20 cellular contexts compared by ENCODE assay signal in genomic region chr20:32787168-32787567, GRCh38. TPM values are rescaled to one million over a fixed set of nuclear protein-coding genes. Genes with fewer than 3 reads are reported as not detected.
DNase-seq lines count a peak whose midpoint lies in the region; ATAC-seq, FAIRE-seq and TF ChIP-seq lines count a peak whose summit lies in the region.
"Had no signal": no experiment of that assay in that cellular context is flagged by ENCODE, and none has a peak within 500 bp of the region (broad histone marks: within the 10 kb centered on the region; RNA-seq: fewer than 3 reads in every experiment).

No MANE protein-coding gene starts in this region.

- no peak overlapping the region for H4K5ac ChIP-seq in H1 (ENCODE audit: insufficient read length, low read depth, low read length)

- H3K79me1 ChIP-seq in H1 (ENCODE audit: low read depth, low read length), result 0 out of 2 replicates have a peak, but pooled peaks cover 4% of the 10 kb centered on the region

- POLR2A ChIA-PET in HepG2 (lab: Yijun Ruan, JAX), result no interaction called here
- POLR2A ChIA-PET in H1 (lab: Charles Lee; ENCODE audit: partially characterized antibody), result interaction anchor here (1.0 to 5.2 kb wide), 4 partner anchors 11 to 20 kb away, joined by 3 to 51 read pairs (median 20); no protein-coding TSS in a partner anchor
- POLR2A ChIA-PET in GM10248 (lab: Yijun Ruan, JAX), result no interaction called here

- H4K8ac ChIP-seq in H1 (ENCODE audit: extremely low read depth, insufficient read depth, low read length), result peak overlapping the region; percentile 39; the same call in 1 of the 2 replicates

- no peak overlapping the region for H2BK120ac ChIP-seq in H1 (replicated peaks; ENCODE audit: low read depth, low read length)

- no peak overlapping the region for H4K91ac ChIP-seq in H1 (replicated peaks; ENCODE audit: insufficient read length, low read length)

- no peak overlapping the region for H2BK5ac ChIP-seq in H1 (ENCODE audit: low read depth, low read length)

- TF ChIP-seq POLR2A in HepG2 (IDR thresholded peaks at IDR 0.05; ENCODE audit: insufficient read depth in 1 of 2, low read depth in 2 of 2, low read length in 2 of 2) (no peak), right lobe of liver (IDR thresholded peaks at IDR 0.05) (no peak), H1 (IDR thresholded peaks at IDR 0.05; ENCODE audit: control extremely low read depth in 1 of 2, low read depth in 2 of 2, low read length in 2 of 2) (no peak)

- CTCF ChIA-PET in HepG2 (lab: Yijun Ruan, JAX; ENCODE audit: low intra/inter-chr PET ratio, low total read pairs), result no interaction called here
- CTCF ChIA-PET in H1 (lab: Charles Lee; ENCODE audit: partially characterized antibody), result interaction anchor here (3.5 to 4.0 kb wide), 2 partner anchors 12 to 18 kb away, joined by 22 to 25 read pairs; no protein-coding TSS in a partner anchor
- CTCF ChIA-PET in GM10248 (lab: Yijun Ruan, JAX), result interaction anchor here (1.3 to 1.5 kb wide), 2 partner anchors 9 to 11 kb away, joined by 4 to 7 read pairs; no protein-coding TSS in a partner anchor

- H3K27me3 Mint-ChIP-seq in activated naive CD8-positive, alpha-beta T cell treated with anti-CD3 and anti-CD28 coated beads, Interleukin-2, amount 50 U/mL, for 24 hours, result no peaks in the 10 kb centered on the region

- no peak overlapping the region for H2BK20ac ChIP-seq in H1 (ENCODE audit: low read length)

- no peak overlapping the region for H3K56ac ChIP-seq in H1 (replicated peaks; ENCODE audit: insufficient read length, low read depth, low read length)

- H3K14ac ChIP-seq in H1 (ENCODE audit: insufficient read length), result no peak overlapping the region

- no peaks in the 10 kb centered on the region for H3K23me2 ChIP-seq in H1 (ENCODE audit: low read depth, low read length)

- no peak for TF ChIP-seq CTCF in HepG2 (CRISPR knock-in tag; IDR thresholded peaks at IDR 0.05)
- TF ChIP-seq CTCF in right lobe of liver (IDR thresholded peaks at IDR 0.05), result no peak
- no peak for TF ChIP-seq CTCF in H1 (IDR thresholded peaks at IDR 0.05; ENCODE audit: control extremely low read depth in 1 of 3, insufficient read depth in 1 of 3, low read depth in 1 of 3, low read length in 3 of 3)
- TF ChIP-seq CTCF in GM10248 (IDR thresholded peaks at IDR 0.05; ENCODE audit: control extremely low read depth, extremely low read depth, low read depth, missing control alignments), result no peak

- H4K20me1 ChIP-seq in HepG2 (ENCODE audit: insufficient read depth, low read length) (no peaks in the 10 kb centered on the region), H1 (replicated peaks in 1 of 2; ENCODE audit: control insufficient read depth in 1 of 2, insufficient read depth in 2 of 2, low read length in 2 of 2) (peaks cover 40 to 41% of the 10 kb centered on the region in 2 experiments)

- H3K27ac Mint-ChIP-seq in activated naive CD8-positive, alpha-beta T cell treated with anti-CD3 and anti-CD28 coated beads, Interleukin-2, amount 50 U/mL, for 24 hours, result no peak overlapping the region
- H3K27ac Mint-ChIP-seq: CD14-positive monocyte; CD8-positive, alpha-beta T cell had no signal

- no peak overlapping the region for H3K27ac ChIP-seq in HepG2 (ENCODE audit: extremely low read length, insufficient read depth, low read length)
- H3K27ac ChIP-seq in right lobe of liver, result no peak overlapping the region
- peak overlapping the region; percentile 4; the same call in 1 of the 2 replicates for H3K27ac ChIP-seq in HUES64 (ENCODE audit: low read depth, low read length)
- H3K27ac ChIP-seq in H1 (ENCODE audit: low read depth, low read length), result no peak overlapping the region
- peak overlapping the region; percentile 70 for H3K27ac ChIP-seq in skeletal muscle tissue (ENCODE audit: low read depth, low read length)
- H3K27ac ChIP-seq: 22Rv1, HL-60 had no signal

- H2AFZ ChIP-seq in HepG2 (ENCODE audit: low read length) (no peak overlapping the region), H1 (ENCODE audit: low read length) (no peak overlapping the region)

- in situ Hi-C loops in HepG2 (cut with HindIII; ENCODE audit: extremely low pct_ligation_motif_present, low pct_unique_long_range_greater_than_20kb), result loop anchor here (5.0 kb wide), 1 partner anchor 310 kb away; no protein-coding TSS in a partner anchor

- FAIRE-seq in HepG2 (lab: Jason Lieb, UNC) (no peak), H1 (lab: Jason Lieb, UNC) (no peak)
- FAIRE-seq: D721Med, GM18507 had no signal

- H3K79me2 ChIP-seq in HepG2 (ENCODE audit: insufficient read depth, low read length), result no peaks in the 10 kb centered on the region
- peaks cover 0 to 82% of the 10 kb centered on the region in 2 experiments; a peak in 2 of 4 replicates for H3K79me2 ChIP-seq in H1 (ENCODE audit: control insufficient read depth in 1 of 2, insufficient read depth in 2 of 2, low read length in 2 of 2)

- TF ChIP-seq RAD21 in HepG2 (CRISPR knock-in tag; IDR thresholded peaks at IDR 0.05), result no peak
- no peak for TF ChIP-seq RAD21 in H1 (IDR thresholded peaks at IDR 0.05 in 1 of 2, conservative IDR thresholded peaks at IDR 0.05 in 1 of 2; ENCODE audit: low read depth in 2 of 2, low read length in 2 of 2)

- no peak for DNase-seq in HepG2 (ENCODE audit: low spot score)
- no peak for DNase-seq in right lobe of liver
- DNase-seq in H1 (ENCODE audit: low read depth in 1 of 2, low spot score in 2 of 2), result no peak
- DNase-seq in activated naive CD8-positive, alpha-beta T cell treated with anti-CD3 and anti-CD28 coated beads, Interleukin-2, amount 50 U/mL, for 24 hours, result no peak
- no peak for DNase-seq in GM10248 (ENCODE audit: extremely low spot score)
- DNase-seq: CD8-positive, alpha-beta T cell; COR-L47; DMS153; DMS79 treated with DMSO at 0.1 percent for 48 hours; GDM1; IMR-90; KG1 had no signal

- H2BK12ac ChIP-seq in H1 (ENCODE audit: low read depth, low read length), result no peak overlapping the region

- H3K4me1 Mint-ChIP-seq in activated naive CD8-positive, alpha-beta T cell treated with anti-CD3 and anti-CD28 coated beads, Interleukin-2, amount 50 U/mL, for 24 hours, result peaks cover 5% of the 10 kb centered on the region

- no peak overlapping the region for H3K4me3 Mint-ChIP-seq in activated naive CD8-positive, alpha-beta T cell treated with anti-CD3 and anti-CD28 coated beads, Interleukin-2, amount 50 U/mL, for 24 hours
- H3K4me3 Mint-ChIP-seq: CD14-positive monocyte; CD8-positive, alpha-beta T cell had no signal

- H3K4me2 ChIP-seq in HepG2 (ENCODE audit: low read depth, low read length) (no peak overlapping the region), H1 (ENCODE audit: insufficient read depth in 1 of 2, low read depth in 2 of 2, low read length in 2 of 2) (no peak overlapping the region)

- no peak overlapping the region for H2AK5ac ChIP-seq in H1 (ENCODE audit: low read depth, low read length)

- H2BK15ac ChIP-seq in H1 (ENCODE audit: low read length), result no peak overlapping the region

- H3K4me3 ChIP-seq in HepG2 (replicated peaks in 1 of 3; ENCODE audit: insufficient read depth in 1 of 3, low read depth in 2 of 3, low read length in 3 of 3), result no peak overlapping the region
- no peak overlapping the region for H3K4me3 ChIP-seq in right lobe of liver
- H3K4me3 ChIP-seq in HUES64 (ENCODE audit: low read length), result no peak overlapping the region
- no peak overlapping the region for H3K4me3 ChIP-seq in H1 (ENCODE audit: extremely low read depth in 1 of 4, insufficient read depth in 2 of 4, low read depth in 3 of 4, low read length in 4 of 4)
- H3K4me3 ChIP-seq in skeletal muscle tissue (ENCODE audit: low read length in 3 of 3), result no peak overlapping the region

- H3K27me3 ChIP-seq in HepG2 (ENCODE audit: control insufficient read depth in 1 of 2, insufficient read depth in 2 of 2, low read length in 2 of 2) (no peaks in the 10 kb centered on the region), right lobe of liver (no peaks in the 10 kb centered on the region), HUES64 (ENCODE audit: insufficient read depth, low read length) (no peaks in the 10 kb centered on the region), H1 (replicated peaks in 1 of 4; ENCODE audit: control insufficient read depth in 3 of 4, extremely low read depth in 1 of 4, insufficient read depth in 3 of 4, low read length in 3 of 4) (no peaks in the 10 kb centered on the region), skeletal muscle tissue (ENCODE audit: control insufficient read depth in 3 of 3, insufficient read depth in 3 of 3, low read length in 3 of 3) (no peaks in the 10 kb centered on the region)

- TF ChIP-seq EP300 in HepG2 (IDR thresholded peaks at IDR 0.05; ENCODE audit: low read depth in 2 of 2, low read length in 2 of 2) (no peak), HepG2 (CRISPR knock-in tag; IDR thresholded peaks at IDR 0.05; ENCODE audit: borderline replicate concordance) (no peak), H1 (IDR thresholded peaks at IDR 0.05; ENCODE audit: borderline replicate concordance in 1 of 2, low read depth in 2 of 2, low read length in 2 of 2) (no peak)

- peaks cover 10 to 43% of the 10 kb centered on the region in 2 experiments; a peak in 4 of 5 replicates for H3K36me3 ChIP-seq in HepG2 (replicated peaks in 1 of 2; ENCODE audit: control insufficient read depth in 1 of 2, insufficient read depth in 2 of 2, low read length in 2 of 2)
- H3K36me3 ChIP-seq in right lobe of liver, result no peaks in the 10 kb centered on the region
- peaks cover 100% of the 10 kb centered on the region for H3K36me3 ChIP-seq in HUES64 (ENCODE audit: insufficient read depth, low read length)
- peaks cover 81 to 98% (median 93%) of the 10 kb centered on the region in 4 experiments for H3K36me3 ChIP-seq in H1 (ENCODE audit: control insufficient read depth in 2 of 4, insufficient read depth in 4 of 4, low read length in 3 of 4)
- no peaks in the 10 kb centered on the region for H3K36me3 ChIP-seq in skeletal muscle tissue (ENCODE audit: control insufficient read depth in 3 of 3, insufficient read depth in 3 of 3, low read length in 3 of 3)

- 97% methylated on average over 16 of the region's 16 CpGs for WGBS in HepG2 (ENCODE audit: low lambda C conversion rate)
- 87% methylated on average over 6 of the region's 16 CpGs for WGBS in right lobe of liver (ENCODE audit: insufficient coverage, low coverage, low lambda C conversion rate, missing lambda C conversion rate)
- 89% methylated on average over 16 of the region's 16 CpGs for WGBS in HUES64
- WGBS in H1 (ENCODE audit: extremely low coverage in 1 of 2, insufficient coverage in 1 of 2, insufficient read length in 1 of 2, insufficient replicate concordance in 2 of 2, low coverage in 1 of 2, low lambda C conversion rate in 2 of 2, missing lambda C conversion rate in 1 of 2), 2 experiments, result 92% methylated on average over 16 of the region's 16 CpGs; no CpG with 5 or more reads in 1 of the 2 experiments

- H3K36me3 Mint-ChIP-seq in activated naive CD8-positive, alpha-beta T cell treated with anti-CD3 and anti-CD28 coated beads, Interleukin-2, amount 50 U/mL, for 24 hours (ENCODE audit: low read depth), result no peaks in the 10 kb centered on the region

- H3K9me3 Mint-ChIP-seq in activated naive CD8-positive, alpha-beta T cell treated with anti-CD3 and anti-CD28 coated beads, Interleukin-2, amount 50 U/mL, for 24 hours, result no peaks in the 10 kb centered on the region
- H3K9me3 Mint-ChIP-seq: CD14-positive monocyte; CD8-positive, alpha-beta T cell had no signal

- peaks cover 5% of the 10 kb centered on the region; the same call in 1 of the 2 replicates for H3K4me1 ChIP-seq in HepG2 (ENCODE audit: insufficient read depth, low read length)
- no peaks in the 10 kb centered on the region for H3K4me1 ChIP-seq in right lobe of liver
- peaks cover 8% of the 10 kb centered on the region for H3K4me1 ChIP-seq in HUES64 (ENCODE audit: insufficient read depth, low read length)
- H3K4me1 ChIP-seq in H1 (replicated peaks in 1 of 4; ENCODE audit: control insufficient read depth in 3 of 4, insufficient read depth in 4 of 4, low read length in 3 of 4), result peaks cover 0 to 9% (median 2%) of the 10 kb centered on the region in 4 experiments; a peak in 4 of 7 replicates
- peaks cover 9 to 15% (median 14%) of the 10 kb centered on the region in 3 donors for H3K4me1 ChIP-seq in skeletal muscle tissue (ENCODE audit: control insufficient read depth in 3 of 3, insufficient read depth in 3 of 3, low read length in 3 of 3)

- intact Hi-C loops in HepG2 (cut with micrococcal nuclease; ENCODE audit: unreplicated experiment) (loop anchor here (2.0 kb wide), 1 partner anchor 66 kb away; no protein-coding TSS in a partner anchor), right lobe of liver (cut with DNase I) (no loop called here)

- H3K9me3 ChIP-seq in HepG2 (ENCODE audit: low read length), result no peaks in the 10 kb centered on the region
- no peaks in the 10 kb centered on the region for H3K9me3 ChIP-seq in right lobe of liver
- no peaks in the 10 kb centered on the region for H3K9me3 ChIP-seq in HUES64 (ENCODE audit: insufficient read depth, low read depth, low read length)
- H3K9me3 ChIP-seq in H1 (ENCODE audit: insufficient read depth in 2 of 2, low read depth in 1 of 2, low read length in 1 of 2), result no peaks in the 10 kb centered on the region
- H3K9me3 ChIP-seq in skeletal muscle tissue (ENCODE audit: control insufficient read depth in 3 of 3, low read length in 3 of 3), result no peaks in the 10 kb centered on the region

- no peak overlapping the region for H3K18ac ChIP-seq in H1 (ENCODE audit: extremely low read depth, low read length)

- H3K4ac ChIP-seq in H1 (replicated peaks; ENCODE audit: insufficient read length, low read depth, low read length), result no peak overlapping the region

- no peak overlapping the region for H3K9ac ChIP-seq in HepG2 (ENCODE audit: insufficient read depth, low read depth, low read length)
- no peak overlapping the region for H3K9ac ChIP-seq in HUES64 (ENCODE audit: low read depth, low read length)
- H3K9ac ChIP-seq in H1 (replicated peaks in 1 of 4; ENCODE audit: extremely low read depth in 1 of 4, low read depth in 3 of 4, low read length in 3 of 4), result no peak overlapping the region
- no peak overlapping the region for H3K9ac ChIP-seq in skeletal muscle tissue (ENCODE audit: low read depth in 1 of 3, low read length in 3 of 3)

- no peak overlapping the region for H3K23ac ChIP-seq in H1 (ENCODE audit: insufficient read length)

- peak; percentile 16; the same call in 1 of the 3 replicates for ATAC-seq in HepG2
- ATAC-seq in right lobe of liver, result no peak
- no peak for ATAC-seq in GM21717 (IDR thresholded peaks at IDR 0.05; ENCODE audit: unreplicated experiment)
- no peak for ATAC-seq in activated naive CD8-positive, alpha-beta T cell treated with anti-CD3 and anti-CD28 coated beads, Interleukin-2, amount 50 U/mL, for 24 hours
- ATAC-seq: CD8-positive, alpha-beta T cell had no signal

- no TSS peak for BruUV-seq in HepG2 (replicated peaks; lab: Mats Ljungman, UMichigan)

RNA-seq across cellular contexts. Expression of gene DNMT3B, which starts 25.0 kb away (rescaled TPM):
- total RNA-seq in HepG2 (2016; rRNA removed; fragmentation: Illumina TruSeq; extraction: Trizol), result 13.2 and 13.9 TPM in 2 replicates
- 4.8 and 5.6 TPM in 2 replicates for total RNA-seq in HepG2 (2016; cell fraction: cytosol; rRNA removed; fragmentation: Illumina TruSeq; extraction: Trizol; ENCODE audit: low read depth)
- 12.3 and 14.0 TPM in 2 replicates for total RNA-seq in HepG2 (2016; cell fraction: insoluble cytoplasmic fraction; rRNA removed; fragmentation: Illumina TruSeq; extraction: Trizol)
- total RNA-seq in HepG2 (2016; cell fraction: membrane; rRNA removed; fragmentation: Illumina TruSeq; extraction: Trizol), result 7.7 TPM in 2 replicates
- total RNA-seq in HepG2 (2016; cell fraction: nucleus; rRNA removed; fragmentation: Illumina TruSeq; extraction: Trizol), result 11.8 and 13.9 TPM in 2 replicates
- 3.8 and 4.5 TPM in 2 replicates for polyA plus RNA-seq in HepG2 (2011; rRNA removed)
- 2.1 and 2.3 TPM in 2 replicates for polyA plus RNA-seq in HepG2 (2011; cell fraction: cytosol; rRNA removed)
- 9.9 and 12.6 TPM in 2 replicates for polyA plus RNA-seq in HepG2 (2011; cell fraction: nucleus; rRNA removed)
- polyA plus RNA-seq in HepG2 (2012), result 2.3 and 4.4 TPM in 2 replicates
- polyA plus RNA-seq in HepG2 (2016; cell fraction: cytosol; fragmentation: Illumina TruSeq; extraction: Trizol; ENCODE audit: low read depth), result 0.97 and 1.1 TPM in 2 replicates
- 12.3 and 14.5 TPM in 2 replicates for polyA plus RNA-seq in HepG2 (2016; cell fraction: insoluble cytoplasmic fraction; fragmentation: Illumina TruSeq; extraction: Trizol; ENCODE audit: low read depth)
- 3.8 and 4.4 TPM in 2 replicates for polyA plus RNA-seq in HepG2 (2016; cell fraction: membrane; fragmentation: Illumina TruSeq; extraction: Trizol; ENCODE audit: low read depth)
- 27.6 and 29.8 TPM in 2 replicates for polyA plus RNA-seq in HepG2 (2016; cell fraction: nucleus; fragmentation: Illumina TruSeq; extraction: Trizol; ENCODE audit: insufficient read depth, low read depth)
- 4.9 and 9.1 TPM in 2 replicates for polyA minus RNA-seq in HepG2 (2011; rRNA and poly(A)+ RNA removed; ENCODE audit: low replicate concordance)
- polyA minus RNA-seq in HepG2 (2011; cell fraction: cytosol; rRNA and poly(A)+ RNA removed), result 1.8 and 2.3 TPM in 2 replicates
- 2.6 and 3.0 TPM in 2 replicates for polyA minus RNA-seq in HepG2 (2011; cell fraction: nucleus; rRNA and poly(A)+ RNA removed)
- total RNA-seq in right lobe of liver, result under 1 TPM; 0.43 to 0.88 (median 0.65) TPM
- 348 TPM for polyA plus RNA-seq in HUES64 (2013, experiment 1 of 2)
- 271 TPM for polyA plus RNA-seq in HUES64 (2013, experiment 2 of 2)
- total RNA-seq in H1 (2021; fragmentation: NEBNext Ultra II Directional; extraction: Animal tissue kit (Norgen Biotek cat#: 25700)), result 1,016 and 1,038 TPM in 2 replicates
- 433 and 469 TPM in 2 replicates for polyA plus RNA-seq in H1 (2011; rRNA removed)
- polyA plus RNA-seq in H1 (2011; cell fraction: cytosol; rRNA removed), result 457 TPM
- polyA plus RNA-seq in H1 (2011; cell fraction: nucleus; rRNA removed), result 676 TPM
- polyA plus RNA-seq in H1 (2012, experiment 1 of 2), result 568 to 702 TPM (median 611 TPM) in 4 replicates
- polyA plus RNA-seq in H1 (2012, experiment 2 of 2), result 410 TPM
- polyA plus RNA-seq in H1 (2013, experiment 1 of 2), result 587 TPM
- 555 TPM for polyA plus RNA-seq in H1 (2013, experiment 2 of 2)
- 327 and 359 TPM in 2 replicates for polyA minus RNA-seq in H1 (2011; rRNA and poly(A)+ RNA removed)
- 389 TPM for polyA minus RNA-seq in H1 (2011; cell fraction: cytosol; rRNA and poly(A)+ RNA removed)
- 257 TPM for polyA minus RNA-seq in H1 (2011; cell fraction: nucleus; rRNA and poly(A)+ RNA removed)
- 2.1 TPM for total RNA-seq in skeletal muscle tissue

RNA-seq across cellular contexts. Expression of gene MAPRE1, which starts 32.6 kb away (rescaled TPM):
- total RNA-seq in HepG2 (2016; rRNA removed; fragmentation: Illumina TruSeq; extraction: Trizol) (190 and 342 TPM in 2 replicates), right lobe of liver (10 to 100 TPM in 5 of 6 experiments, 1 to 10 TPM in 1; 7.9 to 26.8 (median 16.1) TPM), skeletal muscle tissue (74.6 TPM)
- 23.7 and 27.2 TPM in 2 replicates for total RNA-seq in HepG2 (2016; cell fraction: cytosol; rRNA removed; fragmentation: Illumina TruSeq; extraction: Trizol; ENCODE audit: low read depth)
- total RNA-seq in HepG2 (2016; cell fraction: insoluble cytoplasmic fraction; rRNA removed; fragmentation: Illumina TruSeq; extraction: Trizol), result 187 and 334 TPM in 2 replicates
- 91.1 and 97.7 TPM in 2 replicates for total RNA-seq in HepG2 (2016; cell fraction: membrane; rRNA removed; fragmentation: Illumina TruSeq; extraction: Trizol)
- 103 and 108 TPM in 2 replicates for total RNA-seq in HepG2 (2016; cell fraction: nucleus; rRNA removed; fragmentation: Illumina TruSeq; extraction: Trizol)
- polyA plus RNA-seq in HepG2 (2011; rRNA removed) (62.1 and 76.0 TPM in 2 replicates), H1 (2011; rRNA removed) (51.9 and 74.5 TPM in 2 replicates)
- polyA plus RNA-seq in HepG2 (2011; cell fraction: cytosol; rRNA removed), result 51.6 and 80.9 TPM in 2 replicates
- polyA plus RNA-seq in HepG2 (2011; cell fraction: nucleus; rRNA removed), result 20.7 and 30.2 TPM in 2 replicates
- 141 and 152 TPM in 2 replicates for polyA plus RNA-seq in HepG2 (2012)
- 28.5 and 29.5 TPM in 2 replicates for polyA plus RNA-seq in HepG2 (2016; cell fraction: cytosol; fragmentation: Illumina TruSeq; extraction: Trizol; ENCODE audit: low read depth)
- polyA plus RNA-seq in HepG2 (2016; cell fraction: insoluble cytoplasmic fraction; fragmentation: Illumina TruSeq; extraction: Trizol; ENCODE audit: low read depth), result 374 and 399 TPM in 2 replicates
- polyA plus RNA-seq in HepG2 (2016; cell fraction: membrane; fragmentation: Illumina TruSeq; extraction: Trizol; ENCODE audit: low read depth), result 73.8 and 81.9 TPM in 2 replicates
- polyA plus RNA-seq in HepG2 (2016; cell fraction: nucleus; fragmentation: Illumina TruSeq; extraction: Trizol; ENCODE audit: insufficient read depth, low read depth), result 134 and 143 TPM in 2 replicates
- polyA minus RNA-seq in HepG2 (2011; rRNA and poly(A)+ RNA removed; ENCODE audit: low replicate concordance), result 44.6 and 56.4 TPM in 2 replicates
- 59.3 and 68.8 TPM in 2 replicates for polyA minus RNA-seq in HepG2 (2011; cell fraction: cytosol; rRNA and poly(A)+ RNA removed)
- 42.7 and 48.6 TPM in 2 replicates for polyA minus RNA-seq in HepG2 (2011; cell fraction: nucleus; rRNA and poly(A)+ RNA removed)
- polyA plus RNA-seq in HUES64 (2013, experiment 1 of 2), result 138 TPM
- 148 TPM for polyA plus RNA-seq in HUES64 (2013, experiment 2 of 2)
- total RNA-seq in H1 (2021; fragmentation: NEBNext Ultra II Directional; extraction: Animal tissue kit (Norgen Biotek cat#: 25700)), result 170 and 173 TPM in 2 replicates
- polyA plus RNA-seq in H1 (2011; cell fraction: cytosol; rRNA removed), result 98.6 TPM
- polyA plus RNA-seq in H1 (2011; cell fraction: nucleus; rRNA removed), result 20.6 TPM
- 98.2 to 158 TPM (median 111 TPM) in 4 replicates for polyA plus RNA-seq in H1 (2012, experiment 1 of 2)
- 22.4 TPM for polyA plus RNA-seq in H1 (2012, experiment 2 of 2)
- polyA plus RNA-seq in H1 (2013, experiment 1 of 2), result 83.8 TPM
- 85.3 TPM for polyA plus RNA-seq in H1 (2013, experiment 2 of 2)
- 78.7 and 87.3 TPM in 2 replicates for polyA minus RNA-seq in H1 (2011; rRNA and poly(A)+ RNA removed)
- polyA minus RNA-seq in H1 (2011; cell fraction: cytosol; rRNA and poly(A)+ RNA removed), result 59.3 TPM
- polyA minus RNA-seq in H1 (2011; cell fraction: nucleus; rRNA and poly(A)+ RNA removed), result 32.8 TPM

RNA-seq across cellular contexts. Expression of gene COMMD7, which starts 43.9 kb away (rescaled TPM):
- total RNA-seq in HepG2 (2016; rRNA removed; fragmentation: Illumina TruSeq; extraction: Trizol), result 42.1 and 50.7 TPM in 2 replicates
- total RNA-seq in HepG2 (2016; cell fraction: cytosol; rRNA removed; fragmentation: Illumina TruSeq; extraction: Trizol; ENCODE audit: low read depth), result 43.5 and 46.2 TPM in 2 replicates
- 45.7 and 51.2 TPM in 2 replicates for total RNA-seq in HepG2 (2016; cell fraction: insoluble cytoplasmic fraction; rRNA removed; fragmentation: Illumina TruSeq; extraction: Trizol)
- total RNA-seq in HepG2 (2016; cell fraction: membrane; rRNA removed; fragmentation: Illumina TruSeq; extraction: Trizol), result 61.6 and 66.4 TPM in 2 replicates
- total RNA-seq in HepG2 (2016; cell fraction: nucleus; rRNA removed; fragmentation: Illumina TruSeq; extraction: Trizol), result 18.5 and 21.3 TPM in 2 replicates
- 53.3 and 57.6 TPM in 2 replicates for polyA plus RNA-seq in HepG2 (2011; rRNA removed)
- 43.6 and 53.1 TPM in 2 replicates for polyA plus RNA-seq in HepG2 (2011; cell fraction: cytosol; rRNA removed)
- polyA plus RNA-seq in HepG2 (2011; cell fraction: nucleus; rRNA removed), result 25.7 and 36.0 TPM in 2 replicates
- polyA plus RNA-seq in HepG2 (2012), result 41.4 and 42.8 TPM in 2 replicates
- 58.9 and 74.1 TPM in 2 replicates for polyA plus RNA-seq in HepG2 (2016; cell fraction: cytosol; fragmentation: Illumina TruSeq; extraction: Trizol; ENCODE audit: low read depth)
- 70.1 and 77.5 TPM in 2 replicates for polyA plus RNA-seq in HepG2 (2016; cell fraction: insoluble cytoplasmic fraction; fragmentation: Illumina TruSeq; extraction: Trizol; ENCODE audit: low read depth)
- 74.5 and 89.5 TPM in 2 replicates for polyA plus RNA-seq in HepG2 (2016; cell fraction: membrane; fragmentation: Illumina TruSeq; extraction: Trizol; ENCODE audit: low read depth)
- 54.8 and 59.1 TPM in 2 replicates for polyA plus RNA-seq in HepG2 (2016; cell fraction: nucleus; fragmentation: Illumina TruSeq; extraction: Trizol; ENCODE audit: insufficient read depth, low read depth)
- 21.5 and 39.2 TPM in 2 replicates for polyA minus RNA-seq in HepG2 (2011; rRNA and poly(A)+ RNA removed; ENCODE audit: low replicate concordance)
- 16.5 and 16.9 TPM in 2 replicates for polyA minus RNA-seq in HepG2 (2011; cell fraction: cytosol; rRNA and poly(A)+ RNA removed)
- polyA minus RNA-seq in HepG2 (2011; cell fraction: nucleus; rRNA and poly(A)+ RNA removed), result 9.7 and 13.8 TPM in 2 replicates
- total RNA-seq in right lobe of liver, result 10 to 100 TPM; 15.2 to 21.3 (median 18.6) TPM
- 46.8 TPM for polyA plus RNA-seq in HUES64 (2013, experiment 1 of 2)
- polyA plus RNA-seq in HUES64 (2013, experiment 2 of 2), result 42.3 TPM
- 48.8 and 48.9 TPM in 2 replicates for total RNA-seq in H1 (2021; fragmentation: NEBNext Ultra II Directional; extraction: Animal tissue kit (Norgen Biotek cat#: 25700))
- polyA plus RNA-seq in H1 (2011; rRNA removed), result 39.4 and 39.8 TPM in 2 replicates
- polyA plus RNA-seq in H1 (2011; cell fraction: cytosol; rRNA removed), result 41.8 TPM
- 37.4 TPM for polyA plus RNA-seq in H1 (2011; cell fraction: nucleus; rRNA removed)
- polyA plus RNA-seq in H1 (2012, experiment 1 of 2), result 37.7 to 43.8 TPM (median 39.0 TPM) in 4 replicates
- 51.1 TPM for polyA plus RNA-seq in H1 (2012, experiment 2 of 2)
- polyA plus RNA-seq in H1 (2013, experiment 1 of 2), result 50.4 TPM
- polyA plus RNA-seq in H1 (2013, experiment 2 of 2), result 48.5 TPM
- polyA minus RNA-seq in H1 (2011; rRNA and poly(A)+ RNA removed), result 26.8 and 28.1 TPM in 2 replicates
- 16.2 TPM for polyA minus RNA-seq in H1 (2011; cell fraction: cytosol; rRNA and poly(A)+ RNA removed)
- polyA minus RNA-seq in H1 (2011; cell fraction: nucleus; rRNA and poly(A)+ RNA removed), result 27.2 TPM
- total RNA-seq in skeletal muscle tissue, result 14.1 TPM

Comparison
In these comparisons a context has a peak if more than half of its experiments do, and no peak if none do; other contexts are left out.
1. H3K27ac ChIP-seq: peak in HUES64 (single experiment) and skeletal muscle tissue (single experiment); none in HepG2 (single experiment), right lobe of liver (0 of 3) and H1 (single experiment).
2. RNA of gene DNMT3B, which starts 25.0 kb away (total RNA-seq): 1,016 to 1,038 TPM in H1; 4.8 to 14.0 TPM in HepG2, 2.1 TPM in skeletal muscle tissue (single experiment) and 0.43 to 0.88 TPM in right lobe of liver; every median in the first group is over 10 times any median in the second.